1 cellular context compared by ENCODE assay signal in genomic region chr5:132866342-132867045, GRCh38.
TF ChIP-seq lines count a peak whose summit lies in the region.

Gene GDF9, minus strand, starts transcription at chr5:132866469. Its CDS starts 1,936 bp downstream, at chr5:132864533.
Gene UQCRQ, plus strand, starts transcription at chr5:132866642. Its CDS starts 240 bp downstream, at chr5:132866882.

TF ChIP-seq in GM23338, 12 proteins besides CTCF, POLR2A, EP300 and RAD21 (continued from another document):
- TF ChIP-seq ZNF462 (CRISPR knock-in tag; IDR thresholded peaks at IDR 0.05): no peak
- no peak for TF ChIP-seq REST (IDR thresholded peaks at IDR 0.05; ENCODE audit: unreplicated experiment)
- TF ChIP-seq ZNF114 (CRISPR knock-in tag; IDR thresholded peaks at IDR 0.05): no peak
- peak; percentile 80 for TF ChIP-seq ETS1 (IDR thresholded peaks at IDR 0.05)
- no peak for TF ChIP-seq EZH2 (IDR thresholded peaks at IDR 0.05; ENCODE audit: low read depth, unreplicated experiment)
- TF ChIP-seq POLR2AphosphoS5 (IDR thresholded peaks at IDR 0.05; ENCODE audit: low read depth): peak; percentile 97
- TF ChIP-seq STAT1 (IDR thresholded peaks at IDR 0.05; ENCODE audit: unreplicated experiment): no peak
- no peak for TF ChIP-seq ZNF331 (CRISPR knock-in tag; IDR thresholded peaks at IDR 0.05; ENCODE audit: low read depth)
- no peak for TF ChIP-seq EZH2phosphoT487 (IDR thresholded peaks at IDR 0.05; ENCODE audit: unreplicated experiment)
- peak; percentile 95 for TF ChIP-seq CREB1 (CRISPR knock-in tag; IDR thresholded peaks at IDR 0.05; ENCODE audit: low read depth)
- TF ChIP-seq NANOG (IDR thresholded peaks at IDR 0.05; ENCODE audit: borderline replicate concordance): no peak
TF ChIP-seq in GM23338: peak in this region for 3.
